ENCODE assay signal across 1 cellular context in the genomic region with DNA sequence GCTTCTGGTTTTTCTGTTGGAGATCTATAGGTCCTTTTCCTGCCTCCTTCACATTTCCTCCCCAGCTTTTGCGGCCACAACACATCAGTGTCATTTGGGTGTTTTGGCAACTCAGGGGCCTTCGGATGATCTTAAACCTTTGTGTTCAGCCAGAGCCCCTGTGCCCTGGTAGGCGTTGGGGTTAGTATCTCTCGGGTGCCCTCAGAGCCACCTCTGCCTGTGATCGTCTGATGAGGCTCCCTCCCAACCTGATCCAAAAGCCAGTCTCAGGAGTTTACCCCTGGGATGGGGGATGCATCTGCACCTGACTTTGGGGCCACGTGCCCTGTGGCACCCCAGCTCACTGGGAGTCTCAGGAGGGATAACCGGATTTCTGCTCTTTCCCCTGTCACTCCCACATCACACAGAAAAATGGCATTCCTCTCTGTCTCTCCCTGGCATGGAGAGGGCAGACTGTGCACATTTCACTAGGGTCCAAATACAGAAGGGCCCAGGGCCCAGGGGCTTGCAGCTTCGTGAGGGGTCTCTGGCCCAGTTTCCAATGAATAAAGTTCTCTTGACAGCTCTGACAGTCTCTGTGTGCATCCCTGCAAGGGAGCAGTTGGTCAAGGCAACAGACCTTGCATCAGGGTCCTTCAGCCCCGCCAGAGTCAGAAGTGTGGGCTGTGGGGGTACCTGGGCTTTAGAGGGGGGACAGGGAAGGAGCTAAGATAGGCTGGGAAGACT.
TF ChIP-seq lines count a peak whose summit lies in the region.

No MANE protein-coding gene starts in this region.

TF ChIP-seq in WTC11, 78 proteins besides CTCF, POLR2A, EP300 and RAD21:
- no peak for TF ChIP-seq ZNF281 (CRISPR knock-in tag; IDR thresholded peaks at IDR 0.05)
- TF ChIP-seq JUN (CRISPR knock-in tag; IDR thresholded peaks at IDR 0.05) = 0 out of 2 replicates have a peak, but pooled peaks have one; percentile 18
TF ChIP-seq in WTC11: peak in this region for 1.
